ENCODE assay signal across 8 cellular contexts in the genomic region with DNA sequence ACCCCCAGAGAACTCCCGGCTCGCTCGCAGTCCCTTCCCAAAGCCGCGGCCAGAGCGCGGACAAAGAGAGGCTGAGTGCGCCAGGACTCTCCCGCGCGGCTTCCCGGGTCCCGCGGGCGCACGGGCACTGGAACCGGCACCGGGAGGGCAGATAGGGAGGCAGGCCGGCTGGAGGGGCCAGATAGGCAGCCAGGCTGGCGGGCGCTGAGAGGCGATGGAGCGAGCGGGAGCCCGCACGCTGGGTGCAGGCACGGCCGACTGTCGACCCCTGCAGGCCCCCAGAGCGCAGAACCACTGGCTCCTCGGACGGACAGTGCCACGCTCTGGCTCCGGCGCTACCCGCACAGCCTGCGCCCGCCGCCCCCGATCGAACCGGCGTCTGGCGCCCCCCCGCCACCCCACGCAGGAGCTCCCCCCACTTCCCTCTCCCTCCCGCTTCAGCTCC. TPM values are rescaled to one million over a fixed set of nuclear protein-coding genes. Genes with fewer than 3 reads are reported as not detected.
A peak's percentile ranks its signal among the peaks of the same experiment; 100 is the strongest.
DNase-seq lines count a peak whose midpoint lies in the region; ATAC-seq and TF ChIP-seq lines count a peak whose summit lies in the region.

No MANE protein-coding gene starts in this region.

- peaks cover 54% of the 10 kb centered on the region for H3K4me1 Mint-ChIP-seq in brain

- ATAC-seq in HG03025 (IDR thresholded peaks at IDR 0.05; ENCODE audit: low FRiP score, unreplicated experiment), result peak; percentile 11

- H3K27me3 ChIP-seq in OCI-LY3 (ENCODE audit: low read depth, low read length), result no peaks in the 10 kb centered on the region
- no peaks in the 10 kb centered on the region for H3K27me3 ChIP-seq in smooth muscle cell (ENCODE audit: low read depth)

- H3K9me3 ChIP-seq in OCI-LY3 (ENCODE audit: insufficient read depth, low read length), result no peaks in the 10 kb centered on the region
- H3K9me3 ChIP-seq in smooth muscle cell (replicated peaks; ENCODE audit: low read depth), result no peaks in the 10 kb centered on the region

- peaks cover 15% of the 10 kb centered on the region for H3K4me1 ChIP-seq in OCI-LY3 (ENCODE audit: low read length)
- peaks cover 16% of the 10 kb centered on the region for H3K4me1 ChIP-seq in smooth muscle cell (ENCODE audit: low read depth)

- DNase-seq in AG09309 (ENCODE audit: low read depth) (no peak), iPS-NIHi7 (ENCODE audit: extremely low spot score) (peak; percentile 61), smooth muscle cell (lab: John Stamatoyannopoulos, UW; ENCODE audit: unreplicated experiment) (peak; percentile 79), SIG-M5 treated with dmso at 0.1 percent for 504 hours (lab: John Stamatoyannopoulos, UW; ENCODE audit: unreplicated experiment) (no peak)

- 0% methylated on average over 27 of the region's 47 CpGs for WGBS in smooth muscle cell (ENCODE audit: low lambda C conversion rate)

- no peaks in the 10 kb centered on the region for H3K36me3 Mint-ChIP-seq in brain

- H4K20me1 ChIP-seq in OCI-LY3 (ENCODE audit: insufficient read depth, low read length) (no peaks in the 10 kb centered on the region), smooth muscle cell (ENCODE audit: low read depth) (no peaks in the 10 kb centered on the region)

- H3K4me2 ChIP-seq in OCI-LY3 (ENCODE audit: low read length) (peak overlapping the region; percentile 92), smooth muscle cell (peak overlapping the region; percentile 92)

- TF ChIP-seq CTCF in AG09309 (IDR thresholded peaks at IDR 0.05; ENCODE audit: control insufficient read depth, insufficient read depth, low read depth, low read length, missing control alignments) (peak; percentile 7), GM12873 (IDR thresholded peaks at IDR 0.05; ENCODE audit: insufficient read depth, low read depth, low read length, missing control alignments) (peak; percentile 35), OCI-LY3 (IDR thresholded peaks at IDR 0.05; ENCODE audit: low read depth, low read length) (peak; percentile 17; the same call in 1 of the 2 replicates), brain (conservative IDR thresholded peaks at IDR 0.05) (peak; percentile 47 to 50), smooth muscle cell (IDR thresholded peaks at IDR 0.05; ENCODE audit: borderline replicate concordance, insufficient read depth, poor library complexity, severe bottlenecking) (no peak)

- H3K9ac ChIP-seq in OCI-LY3 (ENCODE audit: low read length), result peak overlapping the region; percentile 91
- H3K9ac ChIP-seq in smooth muscle cell (ENCODE audit: low read depth), result peak overlapping the region; percentile 84

- H2AFZ ChIP-seq in OCI-LY3 (ENCODE audit: low read depth, low read length), result peak overlapping the region; percentile 77; the same call in 1 of the 2 replicates
- H2AFZ ChIP-seq in smooth muscle cell (ENCODE audit: low read depth), result peak overlapping the region; percentile 55

- H3K27ac ChIP-seq in OCI-LY3 (ENCODE audit: low read length) (peak overlapping the region; percentile 71), smooth muscle cell (ENCODE audit: low read depth) (peak overlapping the region; percentile 73)

- H3F3A ChIP-seq in smooth muscle cell (ENCODE audit: low read depth), result peaks cover 5% of the 10 kb centered on the region

- H3K79me2 ChIP-seq in OCI-LY3 (ENCODE audit: low read length), result no peaks in the 10 kb centered on the region
- peaks cover 25% of the 10 kb centered on the region for H3K79me2 ChIP-seq in smooth muscle cell (ENCODE audit: low read depth)

- H3K36me3 ChIP-seq in OCI-LY3 (replicated peaks; ENCODE audit: low read depth, low read length) (no peaks in the 10 kb centered on the region), smooth muscle cell (ENCODE audit: low read depth) (no peaks in the 10 kb centered on the region)

- peak overlapping the region; percentile 87 to 93 (median 91) for H3K4me3 Mint-ChIP-seq in brain

- H3K27ac Mint-ChIP-seq in brain, result peak overlapping the region in 4 of 5 experiments; percentile 77 to 96 (median 90)

- peaks cover 0 to 3% (median 0%) of the 10 kb centered on the region in 5 experiments for H3K9me3 Mint-ChIP-seq in brain

- H3K4me3 ChIP-seq in AG09309 (ENCODE audit: control insufficient read depth, low read depth, low read length) (peak overlapping the region; percentile 95), OCI-LY3 (ENCODE audit: low read length) (peak overlapping the region; percentile 99), smooth muscle cell (peak overlapping the region; percentile 92)

- peaks cover 3% of the 10 kb centered on the region for H3K27me3 Mint-ChIP-seq in brain

RNA-seq across cellular contexts. Expression of a gene that starts 0.6 kb away (rescaled TPM):
- 26.0 TPM for polyA plus RNA-seq in brain (ENCODE audit: insufficient read depth, low read depth, low replicate concordance)
- total RNA-seq in smooth muscle cell, result 10.2 and 13.7 TPM in 2 replicates
- 14.9 and 25.8 TPM in 2 replicates for polyA plus RNA-seq in smooth muscle cell

RNA-seq across cellular contexts. Expression of a gene that starts 39.2 kb away (rescaled TPM):
- 18.4 TPM for polyA plus RNA-seq in brain (ENCODE audit: insufficient read depth, low read depth, low replicate concordance)
- total RNA-seq in smooth muscle cell, result 6.5 and 7.3 TPM in 2 replicates
- polyA plus RNA-seq in smooth muscle cell, result 11.4 and 16.6 TPM in 2 replicates

RNA-seq across cellular contexts. Expression of a gene that starts 51.6 kb away (rescaled TPM):
- polyA plus RNA-seq in brain (ENCODE audit: insufficient read depth, low read depth, low replicate concordance), result 91.9 TPM
- 52.4 and 67.0 TPM in 2 replicates for total RNA-seq in smooth muscle cell
- 113 and 135 TPM in 2 replicates for polyA plus RNA-seq in smooth muscle cell

RNA-seq across cellular contexts. Expression of a gene that starts 55.9 kb away (rescaled TPM):
- polyA plus RNA-seq in brain (ENCODE audit: insufficient read depth, low read depth, low replicate concordance), result 273 TPM
- total RNA-seq in smooth muscle cell, result 95.3 and 106 TPM in 2 replicates
- polyA plus RNA-seq in smooth muscle cell, result 203 and 222 TPM in 2 replicates

Comparison
In these comparisons a context has a peak if more than half of its experiments do, and no peak if none do; other contexts are left out.
1. DNase-seq: peak in iPS-NIHi7 (single experiment) and smooth muscle cell (single experiment); none in AG09309 (single experiment) and SIG-M5 treated with dmso at 0.1 percent for 504 hours (single experiment).
2. Peak in every context shown above with its lines, with median percentiles within 50 percentile points of each other: H3K4me3 ChIP-seq.